ENCODE assay signal across 3 cellular contexts in the genomic region with DNA sequence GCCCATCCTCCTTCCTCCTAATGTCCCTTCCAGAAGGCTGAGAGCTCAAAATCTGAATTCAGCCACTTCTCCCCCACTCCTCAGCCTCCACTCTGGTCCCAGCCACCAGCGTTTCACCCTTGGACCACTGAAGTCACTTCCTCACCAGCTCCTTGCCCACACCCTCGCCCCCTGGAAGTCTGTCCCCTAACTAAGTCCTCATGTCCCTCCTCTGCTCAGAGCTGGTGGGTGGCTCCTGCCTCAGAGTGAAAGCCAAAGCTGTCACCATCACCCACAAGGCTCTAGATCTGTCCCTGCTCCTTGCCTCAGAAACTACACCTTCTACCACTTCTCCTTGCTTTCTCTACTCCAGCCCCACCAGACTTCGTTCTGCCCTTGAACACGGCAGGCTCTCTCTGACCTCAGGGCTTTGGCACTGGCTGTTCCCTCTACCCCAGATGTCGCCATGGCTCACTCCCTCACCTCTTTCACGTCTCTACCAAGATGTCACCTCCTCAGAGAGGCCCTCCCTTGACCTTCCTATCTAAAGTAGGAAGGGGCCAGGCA.
A peak's percentile ranks its signal among the peaks of the same experiment; 100 is the strongest.
TF ChIP-seq lines count a peak whose summit lies in the region.

No MANE protein-coding gene starts in this region.

TF ChIP-seq in SK-N-SH, 30 proteins besides CTCF, POLR2A, EP300 and RAD21:
- TF ChIP-seq MEF2A (IDR thresholded peaks at IDR 0.05; ENCODE audit: borderline replicate concordance, low read depth) = no peak
- TF ChIP-seq GATA2 (CRISPR knock-in tag; IDR thresholded peaks at IDR 0.05) = no peak
- TF ChIP-seq, protein P1, sequence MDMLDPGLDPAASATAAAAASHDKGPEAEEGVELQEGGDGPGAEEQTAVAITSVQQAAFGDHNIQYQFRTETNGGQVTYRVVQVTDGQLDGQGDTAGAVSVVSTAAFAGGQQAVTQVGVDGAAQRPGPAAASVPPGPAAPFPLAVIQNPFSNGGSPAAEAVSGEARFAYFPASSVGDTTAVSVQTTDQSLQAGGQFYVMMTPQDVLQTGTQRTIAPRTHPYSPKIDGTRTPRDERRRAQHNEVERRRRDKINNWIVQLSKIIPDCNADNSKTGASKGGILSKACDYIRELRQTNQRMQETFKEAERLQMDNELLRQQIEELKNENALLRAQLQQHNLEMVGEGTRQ (IDR thresholded peaks at IDR 0.05; ENCODE audit: borderline replicate concordance, low read depth, low read length) = no peak
- no peak for TF ChIP-seq RXRA (IDR thresholded peaks at IDR 0.05; ENCODE audit: borderline replicate concordance, low read depth)
- TF ChIP-seq GABPA (IDR thresholded peaks at IDR 0.05; ENCODE audit: low read depth) = no peak
- TF ChIP-seq NFIC (IDR thresholded peaks at IDR 0.05; ENCODE audit: borderline replicate concordance) = no peak
- no peak for TF ChIP-seq SMC3 (IDR thresholded peaks at IDR 0.05; ENCODE audit: low read depth, low read length)
- TF ChIP-seq, protein P2, sequence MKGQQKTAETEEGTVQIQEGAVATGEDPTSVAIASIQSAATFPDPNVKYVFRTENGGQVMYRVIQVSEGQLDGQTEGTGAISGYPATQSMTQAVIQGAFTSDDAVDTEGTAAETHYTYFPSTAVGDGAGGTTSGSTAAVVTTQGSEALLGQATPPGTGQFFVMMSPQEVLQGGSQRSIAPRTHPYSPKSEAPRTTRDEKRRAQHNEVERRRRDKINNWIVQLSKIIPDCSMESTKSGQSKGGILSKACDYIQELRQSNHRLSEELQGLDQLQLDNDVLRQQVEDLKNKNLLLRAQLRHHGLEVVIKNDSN (IDR thresholded peaks at IDR 0.05; ENCODE audit: borderline replicate concordance, low read depth) = no peak
- no peak for TF ChIP-seq RCOR1 (IDR thresholded peaks at IDR 0.05; ENCODE audit: low read length)
- no peak for TF ChIP-seq FOXJ3 (CRISPR knock-in tag; IDR thresholded peaks at IDR 0.05)
- TF ChIP-seq, protein P3, sequence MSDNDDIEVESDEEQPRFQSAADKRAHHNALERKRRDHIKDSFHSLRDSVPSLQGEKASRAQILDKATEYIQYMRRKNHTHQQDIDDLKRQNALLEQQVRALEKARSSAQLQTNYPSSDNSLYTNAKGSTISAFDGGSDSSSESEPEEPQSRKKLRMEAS (IDR thresholded peaks at IDR 0.05; ENCODE audit: low read depth) = no peak
- TF ChIP-seq FOXM1 (IDR thresholded peaks at IDR 0.05; ENCODE audit: low read depth) = no peak
- no peak for TF ChIP-seq TCF12 (IDR thresholded peaks at IDR 0.05)
- no peak for TF ChIP-seq CHD2 (IDR thresholded peaks at IDR 0.05; ENCODE audit: low read length, partially characterized antibody)

TF ChIP-seq in SK-N-SH treated with all-trans-retinoic acid at 6 μM for 48 hours, 23 proteins besides CTCF, POLR2A, EP300 and RAD21:
- TF ChIP-seq BACH2 (CRISPR knock-in tag; IDR thresholded peaks at IDR 0.05; ENCODE audit: borderline replicate concordance) (no peak), OSR1 (CRISPR knock-in tag; IDR thresholded peaks at IDR 0.05) (no peak)
- TF ChIP-seq, protein P4, sequence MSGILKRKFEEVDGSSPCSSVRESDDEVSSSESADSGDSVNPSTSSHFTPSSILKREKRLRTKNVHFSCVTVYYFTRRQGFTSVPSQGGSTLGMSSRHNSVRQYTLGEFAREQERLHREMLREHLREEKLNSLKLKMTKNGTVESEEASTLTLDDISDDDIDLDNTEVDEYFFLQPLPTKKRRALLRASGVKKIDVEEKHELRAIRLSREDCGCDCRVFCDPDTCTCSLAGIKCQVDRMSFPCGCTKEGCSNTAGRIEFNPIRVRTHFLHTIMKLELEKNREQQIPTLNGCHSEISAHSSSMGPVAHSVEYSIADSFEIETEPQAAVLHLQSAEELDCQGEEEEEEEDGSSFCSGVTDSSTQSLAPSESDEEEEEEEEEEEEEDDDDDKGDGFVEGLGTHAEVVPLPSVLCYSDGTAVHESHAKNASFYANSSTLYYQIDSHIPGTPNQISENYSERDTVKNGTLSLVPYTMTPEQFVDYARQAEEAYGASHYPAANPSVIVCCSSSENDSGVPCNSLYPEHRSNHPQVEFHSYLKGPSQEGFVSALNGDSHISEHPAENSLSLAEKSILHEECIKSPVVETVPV (CRISPR knock-in tag; IDR thresholded peaks at IDR 0.05) = no peak

TF ChIP-seq in HEK293, 187 proteins besides CTCF, POLR2A, EP300 and RAD21:
- TF ChIP-seq ZNF514 (tag by site-specific recombination; IDR thresholded peaks at IDR 0.05) = no peak
- TF ChIP-seq EGR2 (tag by site-specific recombination; IDR thresholded peaks at IDR 0.05; ENCODE audit: low read depth) = peak; percentile 88
- peak; percentile 58 for TF ChIP-seq ZNF623 (tag by site-specific recombination; IDR thresholded peaks at IDR 0.05)
- peak; percentile 65 for TF ChIP-seq ZFHX2 (tag by site-specific recombination; conservative IDR thresholded peaks at IDR 0.05)
